In the genomic region with DNA sequence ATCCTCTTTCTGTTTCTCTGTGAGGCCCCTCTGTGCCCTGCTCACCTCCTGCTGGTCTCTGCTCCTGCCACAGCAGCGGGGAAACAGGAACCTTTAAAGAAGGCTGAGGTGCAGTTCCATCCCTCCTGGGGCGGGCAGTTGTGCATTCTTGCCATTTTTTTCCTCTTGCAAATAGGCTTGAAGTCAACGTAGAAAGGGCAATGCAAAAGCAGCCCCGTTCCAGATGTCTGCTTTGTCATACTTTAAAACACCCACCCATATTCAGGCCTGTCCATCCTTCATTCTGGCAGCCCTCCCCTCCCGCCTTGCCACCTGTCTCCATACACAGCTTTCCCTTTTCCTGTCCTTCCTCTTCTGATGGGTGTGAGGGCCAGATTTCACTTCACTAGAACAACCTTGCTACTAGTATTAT, we compare ENCODE assay signal across 11 cellular contexts.
DNase-seq lines count a peak whose midpoint lies in the region; ATAC-seq and TF ChIP-seq lines count a peak whose summit lies in the region.
"Had no signal": no experiment of that assay in that cellular context is flagged by ENCODE, and none has a peak within 500 bp of the region (broad histone marks: within the 10 kb centered on the region; RNA-seq: fewer than 3 reads in every experiment).

No MANE protein-coding gene starts in this region.

- no peak for ATAC-seq in esophagus mucosa
- ATAC-seq: activated CD4-positive, alpha-beta T cell treated with anti-CD3 and anti-CD28 coated beads for 36 hours had no signal

- no peaks in the 10 kb centered on the region for H3K36me3 ChIP-seq in muscle layer of colon (ENCODE audit: insufficient read depth, low read length)
- H3K36me3 ChIP-seq: BLaER1 treated with 17β-estradiol and CSF1 and Interleukin-3, amounts not matched to agents 10 nM and 100 nM; MG63 had no signal

- no peaks in the 10 kb centered on the region for H3K9me3 ChIP-seq in muscle layer of colon (ENCODE audit: low read length)
- H3K9me3 ChIP-seq: BLaER1 treated with 17β-estradiol and CSF1 and Interleukin-3, amounts not matched to agents 10 nM and 100 nM; MG63 had no signal

- peak overlapping the region; percentile 76 for H3K9ac ChIP-seq in muscle layer of colon (ENCODE audit: low read length)
- H3K9ac ChIP-seq: BLaER1 treated with 17β-estradiol and CSF1 and Interleukin-3, amounts not matched to agents 10 nM and 100 nM had no signal

- H3K4me1 ChIP-seq in muscle layer of colon (ENCODE audit: insufficient read depth, low read length), result peaks cover 68% of the 10 kb centered on the region

- TF ChIP-seq CTCF in 22Rv1 (IDR thresholded peaks at IDR 0.05), result no peak

- H3K27me3 ChIP-seq in muscle layer of colon (ENCODE audit: control insufficient read depth in 1 of 2, insufficient read depth in 2 of 2, low read length in 2 of 2), result no peaks in the 10 kb centered on the region
- H3K27me3 ChIP-seq: BLaER1 treated with 17β-estradiol and CSF1 and Interleukin-3, amounts not matched to agents 10 nM and 100 nM; MG63 had no signal

- peak overlapping the region in 1 of 2 donors; percentile 25 for H3K4me3 ChIP-seq in muscle layer of colon (ENCODE audit: low read depth in 1 of 2, low read length in 2 of 2)
- H3K4me3 ChIP-seq: BLaER1 treated with 17β-estradiol and CSF1 and Interleukin-3, amounts not matched to agents 10 nM and 100 nM; MG63 had no signal

- H3K27ac ChIP-seq in 22Rv1, result peak overlapping the region; percentile 84
- H3K27ac ChIP-seq in epithelial cell of prostate, result peak overlapping the region; percentile 44
- H3K27ac ChIP-seq in muscle layer of colon (ENCODE audit: low read depth, low read length), result peak overlapping the region; percentile 97
- H3K27ac ChIP-seq: BLaER1 treated with 17β-estradiol and CSF1 and Interleukin-3, amounts not matched to agents 10 nM and 100 nM had no signal

- DNase-seq in NCI-H69 (lab: John Stamatoyannopoulos, UW) (peak; percentile 83), epithelial cell of prostate (ENCODE audit: low read depth, low spot score) (no peak), foreskin melanocyte (no peak), COLO829 (ENCODE audit: low spot score) (no peak)
- no peak for DNase-seq in stimulated activated CD4-positive, alpha-beta T cell treated with anti-CD3 and anti-CD28 coated beads, Interleukin-2, amount 100 ng/mL, for 48 hours
- DNase-seq: activated CD4-positive, alpha-beta T cell treated with anti-CD3 and anti-CD28 coated beads for 36 hours; MG63 had no signal

Comparison
In these comparisons a context has a peak if more than half of its experiments do, and no peak if none do; other contexts are left out.
1. H3K27ac ChIP-seq: peak in every context shown above with its lines; median percentile 97 in muscle layer of colon; 84 in 22Rv1; 44 in epithelial cell of prostate.